ENCODE assay signal across 13 cellular contexts in the genomic region with DNA sequence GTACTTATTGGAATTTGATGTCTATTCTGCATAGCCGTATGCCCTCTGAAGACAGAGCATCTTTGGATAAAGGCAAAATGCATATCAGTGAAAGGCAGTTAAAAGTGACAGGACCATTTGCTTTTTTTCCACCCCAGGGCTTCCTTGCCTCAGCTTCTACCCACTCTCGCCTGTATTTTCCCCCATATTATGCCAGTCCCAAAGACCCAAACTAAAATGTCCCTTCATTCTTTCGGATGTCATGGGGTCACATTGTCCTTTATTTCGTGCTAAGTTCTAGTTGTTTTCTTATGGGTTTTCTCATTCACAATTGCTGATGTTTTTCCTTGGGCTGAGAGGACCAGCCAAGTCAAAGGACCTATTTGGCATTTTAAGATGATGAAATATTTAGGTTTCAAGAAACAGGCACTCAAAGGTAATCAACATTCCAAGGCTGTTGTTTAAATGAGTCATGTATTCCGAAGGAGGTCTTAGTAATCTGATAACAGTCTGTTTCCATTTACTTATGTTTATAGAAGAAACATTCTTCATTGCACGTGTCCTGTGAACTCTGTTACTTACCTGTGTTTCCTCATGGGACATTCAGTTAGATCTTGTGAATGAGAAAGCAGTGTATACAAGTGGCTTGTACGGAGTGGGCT.
DNase-seq lines count a peak whose midpoint lies in the region; ATAC-seq, FAIRE-seq and TF ChIP-seq lines count a peak whose summit lies in the region.
"Had no signal": no experiment of that assay in that cellular context is flagged by ENCODE, and none has a peak within 500 bp of the region (broad histone marks: within the 10 kb centered on the region; RNA-seq: fewer than 3 reads in every experiment).

No MANE protein-coding gene starts in this region.

- FAIRE-seq in bronchial epithelial cell (lab: Jason Lieb, UNC), result peak; percentile 13

- H3K4me3 ChIP-seq in AG10803 (ENCODE audit: low read length), result no peak overlapping the region
- H3K4me3 ChIP-seq in bronchial epithelial cell (ENCODE audit: low read depth, low read length), result no peak overlapping the region
- H3K4me3 ChIP-seq in lower lobe of right lung, result no peak overlapping the region
- H3K4me3 ChIP-seq in esophagus squamous epithelium, result no peak overlapping the region

- WGBS in esophagus squamous epithelium, 2 donors, result 53 to 57% methylated on average over 7 of the region's 7 CpGs

- no peaks in the 10 kb centered on the region for H3K27me3 ChIP-seq in bronchial epithelial cell (ENCODE audit: control insufficient read depth, insufficient read depth, low read length)
- no peaks in the 10 kb centered on the region for H3K27me3 ChIP-seq in lower lobe of right lung (ENCODE audit: low read depth)
- no peaks in the 10 kb centered on the region for H3K27me3 ChIP-seq in esophagus squamous epithelium

- TF ChIP-seq RAD21 in Ishikawa (IDR thresholded peaks at IDR 0.05; ENCODE audit: low read depth), result no peak

- TF ChIP-seq POLR2A in esophagus squamous epithelium (IDR thresholded peaks at IDR 0.05), result no peak

- intact Hi-C loops in lower lobe of right lung (cut with DNase I), result no loop called here
- intact Hi-C loops in esophagus squamous epithelium (cut with DNase I), result no loop called here

- H3K9me3 ChIP-seq in lower lobe of right lung, result no peaks in the 10 kb centered on the region
- no peaks in the 10 kb centered on the region for H3K9me3 ChIP-seq in esophagus squamous epithelium
- H3K9me3 ChIP-seq: BE2C had no signal

- H3K27ac ChIP-seq in lower lobe of right lung, result peak overlapping the region; percentile 61
- peak overlapping the region in 1 of 4 donors; percentile 50 for H3K27ac ChIP-seq in esophagus squamous epithelium

- ATAC-seq in lower lobe of right lung, result peak; percentile 93
- ATAC-seq in HG02938 (IDR thresholded peaks at IDR 0.05; ENCODE audit: unreplicated experiment), result no peak
- no peak for ATAC-seq in activated CD4-positive, CD25-positive, alpha-beta regulatory T cell treated with anti-CD3 and anti-CD28 coated beads, Interleukin-2, amount 50 U/mL, for 24 hours

- TF ChIP-seq CTCF in AG10803 (conservative IDR thresholded peaks at IDR 0.05; ENCODE audit: low read length) (no peak), bronchial epithelial cell (IDR thresholded peaks at IDR 0.05; ENCODE audit: insufficient read depth, low read length, severe bottlenecking) (no peak), lower lobe of right lung (IDR thresholded peaks at IDR 0.05) (no peak), esophagus squamous epithelium (IDR thresholded peaks at IDR 0.05) (no peak)

- H3K4me1 ChIP-seq in lower lobe of right lung (peaks cover 5% of the 10 kb centered on the region), esophagus squamous epithelium (peaks cover 0 to 9% (median 0%) of the 10 kb centered on the region in 3 donors)
- H3K4me1 ChIP-seq: BE2C had no signal

- H3K36me3 ChIP-seq in bronchial epithelial cell (ENCODE audit: control insufficient read depth, insufficient read depth, low read length), result no peaks in the 10 kb centered on the region
- H3K36me3 ChIP-seq in lower lobe of right lung, result no peaks in the 10 kb centered on the region
- H3K36me3 ChIP-seq in esophagus squamous epithelium, result no peaks in the 10 kb centered on the region
- H3K36me3 ChIP-seq: BE2C had no signal

- peak; percentile 80 for TF ChIP-seq EP300 in Ishikawa (IDR thresholded peaks at IDR 0.05; ENCODE audit: borderline replicate concordance)

- peak; percentile 36 for DNase-seq in AG10803 (ENCODE audit: low read depth)
- DNase-seq in bronchial epithelial cell (ENCODE audit: low read depth), result peak; percentile 87
- DNase-seq in lower lobe of right lung, result no peak
- no peak for DNase-seq in esophagus squamous epithelium (lab: John Stamatoyannopoulos, UW)
- no peak for DNase-seq in NCI-H82 treated with DMSO at 0.1 percent for 48 hours (lab: John Stamatoyannopoulos, UW; ENCODE audit: unreplicated experiment)
- DNase-seq: activated T-cell treated with anti-CD3 and anti-CD28 coated beads, Interleukin-2, amount 50 U/mL, for 24 hours; BE2C; cerebellar nuclear complex; naive B cell; NCI-H1436 treated with DMSO at 0.1 percent for 48 hours had no signal

TF ChIP-seq in Ishikawa, 13 proteins besides CTCF, POLR2A, EP300 and RAD21:
- TF ChIP-seq TEAD4 (IDR thresholded peaks at IDR 0.05), result peak; percentile 94
- peak; percentile 63; the same call in 1 of the 2 replicates for TF ChIP-seq MAX (IDR thresholded peaks at IDR 0.05)
- no peak for TF ChIP-seq ZBTB7A (IDR thresholded peaks at IDR 0.05; ENCODE audit: low read depth)
- TF ChIP-seq USF1 (IDR thresholded peaks at IDR 0.05), result no peak
- no peak for TF ChIP-seq FOXM1 (IDR thresholded peaks at IDR 0.05; ENCODE audit: borderline replicate concordance, low read depth)
- peak; percentile 77 for TF ChIP-seq CEBPB (IDR thresholded peaks at IDR 0.05)
- no peak for TF ChIP-seq EGR1 (IDR thresholded peaks at IDR 0.05)
- TF ChIP-seq NFIC (IDR thresholded peaks at IDR 0.05), result peak; percentile 31; the same call in 1 of the 2 replicates
- 0 out of 2 replicates have a peak, but pooled peaks have one; percentile 46 for TF ChIP-seq TCF12 (IDR thresholded peaks at IDR 0.05; ENCODE audit: low read depth)

Comparison
In these comparisons a context has a peak if more than half of its experiments do, and no peak if none do; other contexts are left out.
1. DNase-seq: peak in AG10803 (single experiment) and bronchial epithelial cell (single experiment); none in lower lobe of right lung (single experiment), esophagus squamous epithelium (single experiment) and NCI-H82 treated with DMSO at 0.1 percent for 48 hours (single experiment).
2. ATAC-seq: peak in lower lobe of right lung (2 of 2); none in HG02938 (single experiment) and activated CD4-positive, CD25-positive, alpha-beta regulatory T cell treated with anti-CD3 and anti-CD28 coated beads, Interleukin-2, amount 50 U/mL, for 24 hours (0 of 2).